1 cellular context compared by ENCODE assay signal in genomic region chr12:27771470-27772327, GRCh38.
TF ChIP-seq lines count a peak whose summit lies in the region.

No MANE protein-coding gene starts in this region.

TF ChIP-seq in HEK293, 187 proteins besides CTCF, POLR2A, EP300 and RAD21 (continued from another document):
- TF ChIP-seq OSR2 (tag by site-specific recombination; IDR thresholded peaks at IDR 0.05) (peak; percentile 19; the same call in 1 of the 2 replicates), GLIS1 (tag by site-specific recombination; IDR thresholded peaks at IDR 0.05) (peak; percentile 62), ZNF549 (tag by site-specific recombination; IDR thresholded peaks at IDR 0.05) (no peak), PRDM1 (tag by site-specific recombination; IDR thresholded peaks at IDR 0.05) (peak; percentile 82), PRDM6 (tag by site-specific recombination; IDR thresholded peaks at IDR 0.05) (peak; percentile 49; the same call in 1 of the 2 replicates), SCRT2 (tag by site-specific recombination; IDR thresholded peaks at IDR 0.05) (peak; percentile 52), SP7 (tag by site-specific recombination; IDR thresholded peaks at IDR 0.05) (no peak), KLF16 (tag by site-specific recombination; IDR thresholded peaks at IDR 0.05) (no peak), ZNF510 (tag by site-specific recombination; IDR thresholded peaks at IDR 0.05; ENCODE audit: insufficient replicate concordance) (peak; percentile 6)
